Comparison of ENCODE assay signal across 8 cellular contexts in genomic region chr18:23131693-23132319, GRCh38. TPM values are rescaled to one million over a fixed set of nuclear protein-coding genes. Genes with fewer than 3 reads are reported as not detected.
DNase-seq lines count a peak whose midpoint lies in the region; ATAC-seq and TF ChIP-seq lines count a peak whose summit lies in the region.

No MANE protein-coding gene starts in this region.

- peaks cover 12% of the 10 kb centered on the region for H3K4me1 Mint-ChIP-seq in activated CD4-positive, alpha-beta T cell treated with anti-CD3 and anti-CD28 coated beads for 36 hours
- peaks cover 8 to 14% of the 10 kb centered on the region in 2 donors for H3K4me1 Mint-ChIP-seq in effector memory CD8-positive, alpha-beta T cell (ENCODE audit: low read depth in 2 of 2)

- no peak for TF ChIP-seq EP300 in stomach (IDR thresholded peaks at IDR 0.05)

- POLR2A ChIA-PET in activated CD4-positive, alpha-beta T cell treated with anti-CD3 and anti-CD28 coated beads for 36 hours (lab: Charles Lee): no interaction called here

- CTCF ChIA-PET in activated CD4-positive, alpha-beta T cell treated with anti-CD3 and anti-CD28 coated beads for 36 hours (lab: Charles Lee): interaction anchor here (0.5 to 2.3 kb wide), 15 partner anchors 11 to 1391 kb away, joined by 3 to 20 read pairs (median 4); partner anchors contain the start of genes MIB1 and RBBP8

- no peak overlapping the region for H3K4me3 Mint-ChIP-seq in activated CD4-positive, alpha-beta T cell treated with anti-CD3 and anti-CD28 coated beads for 36 hours
- no peak overlapping the region for H3K4me3 Mint-ChIP-seq in effector memory CD8-positive, alpha-beta T cell

- 20 to 25% (median 24%) methylated on average over 8 of the region's 8 CpGs for WGBS in stomach, 5 donors

- H3K27me3 Mint-ChIP-seq in activated CD4-positive, alpha-beta T cell treated with anti-CD3 and anti-CD28 coated beads for 36 hours: peaks cover 17% of the 10 kb centered on the region
- H3K27me3 Mint-ChIP-seq in effector memory CD8-positive, alpha-beta T cell: peaks cover 19 to 56% of the 10 kb centered on the region in 2 donors

- H3K4me3 ChIP-seq in stomach (no peak overlapping the region), MG63 (no peak overlapping the region)

- H3K9me3 Mint-ChIP-seq in activated CD4-positive, alpha-beta T cell treated with anti-CD3 and anti-CD28 coated beads for 36 hours (ENCODE audit: low read depth): no peaks in the 10 kb centered on the region
- H3K9me3 Mint-ChIP-seq in effector memory CD8-positive, alpha-beta T cell: no peaks in the 10 kb centered on the region

- H3K27me3 ChIP-seq in stomach (peaks cover 0 to 15% (median 4%) of the 10 kb centered on the region in 3 donors), MG63 (no peaks in the 10 kb centered on the region)

- no peaks in the 10 kb centered on the region for H3K9me3 ChIP-seq in stomach
- no peaks in the 10 kb centered on the region for H3K9me3 ChIP-seq in MG63

- no peak for ATAC-seq in activated CD4-positive, alpha-beta T cell treated with anti-CD3 and anti-CD28 coated beads for 36 hours
- peak; percentile 55 for ATAC-seq in effector memory CD8-positive, alpha-beta T cell (replicated peaks)

- H3K27ac Mint-ChIP-seq in activated CD4-positive, alpha-beta T cell treated with anti-CD3 and anti-CD28 coated beads for 36 hours: no peak overlapping the region
- no peak overlapping the region for H3K27ac Mint-ChIP-seq in effector memory CD8-positive, alpha-beta T cell

- no peaks in the 10 kb centered on the region for H3K36me3 Mint-ChIP-seq in activated CD4-positive, alpha-beta T cell treated with anti-CD3 and anti-CD28 coated beads for 36 hours (ENCODE audit: low read depth)
- H3K36me3 Mint-ChIP-seq in effector memory CD8-positive, alpha-beta T cell (ENCODE audit: insufficient read depth): no peaks in the 10 kb centered on the region

- intact Hi-C loops in activated CD4-positive, alpha-beta T cell treated with anti-CD3 and anti-CD28 coated beads for 36 hours (cut with DNase I, micrococcal nuclease): loop anchor here (1.0 to 10.0 kb wide), 8 partner anchors 100 to 373 kb away; no protein-coding TSS in a partner anchor
- intact Hi-C loops in stomach (cut with DNase I; ENCODE audit: low total_unique reads): loop anchor here (10.0 kb wide), 1 partner anchor 103 kb away; no protein-coding TSS in a partner anchor

- peaks cover 3 to 45% (median 38%) of the 10 kb centered on the region in 4 donors for H3K4me1 ChIP-seq in stomach

- peak; percentile 88 for DNase-seq in Ammon's horn (ENCODE audit: low spot score)
- DNase-seq in GM20000 (ENCODE audit: low spot score): peak; percentile 80
- peak; percentile 76 for DNase-seq in NCI-H345 (lab: John Stamatoyannopoulos, UW)
- DNase-seq in activated CD4-positive, alpha-beta T cell treated with anti-CD3 and anti-CD28 coated beads for 36 hours: peak; percentile 69
- DNase-seq in effector memory CD8-positive, alpha-beta T cell: peak; percentile 68 to 70 (median 68)
- peak; percentile 77 for DNase-seq in middle frontal gyrus (ENCODE audit: extremely low spot score, low spot score)
- DNase-seq in stomach: peak; percentile 55
- no peak for DNase-seq in MG63

- H3K36me3 ChIP-seq in stomach: no peaks in the 10 kb centered on the region
- no peaks in the 10 kb centered on the region for H3K36me3 ChIP-seq in MG63

- no peak for TF ChIP-seq POLR2A in stomach (IDR thresholded peaks at IDR 0.05)

- TF ChIP-seq CTCF in GM20000 (IDR thresholded peaks at IDR 0.05; ENCODE audit: extremely low read depth, missing control alignments) (peak; percentile 36), stomach (IDR thresholded peaks at IDR 0.05) (peak in 5 of 7 experiments; percentile 43 to 81 (median 77))

- no peak overlapping the region for H3K27ac ChIP-seq in stomach

RNA-seq across cellular contexts. Expression of gene CABLES1, which starts 3.5 kb away (rescaled TPM):
- 1 to 10 TPM; 3.7 to 3.8 TPM for total RNA-seq in activated CD4-positive, alpha-beta T cell treated with anti-CD3 and anti-CD28 coated beads for 36 hours
- total RNA-seq in stomach: 10 to 100 TPM; 16.7 to 36.8 (median 22.2) TPM
- 10 to 100 TPM in 1 of 3 donors, 1 to 10 TPM in 2; 5.6 to 11.6 (median 7.4) TPM for polyA plus RNA-seq in stomach
- total RNA-seq in MG63 (2014; rRNA removed; shearing (Covaris generic); ENCODE audit: low replicate concordance): 1.1 and 1.3 TPM in 2 replicates
